Comparison of ENCODE assay signal across 1 cellular context in genomic region chr22:20528405-20528978, GRCh38.
TF ChIP-seq lines count a peak whose summit lies in the region.

No MANE protein-coding gene starts in this region.

TF ChIP-seq in K562, 482 proteins besides CTCF, POLR2A, EP300 and RAD21 (continued from another document):
- 0 out of 2 replicates have a peak, but pooled peaks have one; percentile 46 for TF ChIP-seq RREB1 (CRISPR knock-in tag; IDR thresholded peaks at IDR 0.05)
TF ChIP-seq in K562: peak in this region for 24.
